In genomic region chr2:223774193-223774592, GRCh38 we compare ENCODE assay signal across 35 cellular contexts.
"Had no signal": no experiment of that assay in that cellular context is flagged by ENCODE, and none has a peak within 500 bp of the region (broad histone marks: within the 10 kb centered on the region; RNA-seq: fewer than 3 reads in every experiment).

No MANE protein-coding gene starts in this region.

- H3K4me3 ChIP-seq: MG63 had no signal

- H3K36me3 ChIP-seq: MG63 had no signal

- H3K4me2 ChIP-seq: KMS-11 had no signal

- H3K27ac ChIP-seq: KMS-11 had no signal

- DNase-seq: Karpas-422, Kasumi-1, MG63, MM.1S, MV-4-11, NCI-H1048, NCI-H1092, NCI-H1092 treated with DMSO at 0.1 percent for 48 hours, NCI-H1105, NCI-H1105 treated with DMSO at 0.1 percent for 48 hours, NCI-H1417, NCI-H1417 treated with DMSO at 0.1 percent for 48 hours, NCI-H1436, NCI-H1436 treated with DMSO at 0.1 percent for 48 hours, NCI-H146, NCI-H1694, NCI-H1694 treated with DMSO at 0.1 percent for 48 hours, NCI-H187, NCI-H187 treated with DMSO at 0.1 percent for 48 hours, NCI-H1930, NCI-H2029, NCI-H2029 treated with DMSO at 0.1 percent for 48 hours, NCI-H2081, NCI-H2081 treated with DMSO at 0.1 percent for 48 hours, NCI-H2107, NCI-H2171, NCI-H2171 treated with DMSO at 0.1 percent for 48 hours, NCI-H2227 treated with DMSO at 0.1 percent for 48 hours, NCI-H226, NCI-H345, NCI-H446, NCI-H446 treated with DMSO at 0.1 percent for 48 hours, NCI-H510A, NCI-H510A treated with DMSO at 0.1 percent for 48 hours had no signal

- H3K9me3 ChIP-seq: MG63 had no signal
